ENCODE assay signal across 8 cellular contexts in the genomic region with DNA sequence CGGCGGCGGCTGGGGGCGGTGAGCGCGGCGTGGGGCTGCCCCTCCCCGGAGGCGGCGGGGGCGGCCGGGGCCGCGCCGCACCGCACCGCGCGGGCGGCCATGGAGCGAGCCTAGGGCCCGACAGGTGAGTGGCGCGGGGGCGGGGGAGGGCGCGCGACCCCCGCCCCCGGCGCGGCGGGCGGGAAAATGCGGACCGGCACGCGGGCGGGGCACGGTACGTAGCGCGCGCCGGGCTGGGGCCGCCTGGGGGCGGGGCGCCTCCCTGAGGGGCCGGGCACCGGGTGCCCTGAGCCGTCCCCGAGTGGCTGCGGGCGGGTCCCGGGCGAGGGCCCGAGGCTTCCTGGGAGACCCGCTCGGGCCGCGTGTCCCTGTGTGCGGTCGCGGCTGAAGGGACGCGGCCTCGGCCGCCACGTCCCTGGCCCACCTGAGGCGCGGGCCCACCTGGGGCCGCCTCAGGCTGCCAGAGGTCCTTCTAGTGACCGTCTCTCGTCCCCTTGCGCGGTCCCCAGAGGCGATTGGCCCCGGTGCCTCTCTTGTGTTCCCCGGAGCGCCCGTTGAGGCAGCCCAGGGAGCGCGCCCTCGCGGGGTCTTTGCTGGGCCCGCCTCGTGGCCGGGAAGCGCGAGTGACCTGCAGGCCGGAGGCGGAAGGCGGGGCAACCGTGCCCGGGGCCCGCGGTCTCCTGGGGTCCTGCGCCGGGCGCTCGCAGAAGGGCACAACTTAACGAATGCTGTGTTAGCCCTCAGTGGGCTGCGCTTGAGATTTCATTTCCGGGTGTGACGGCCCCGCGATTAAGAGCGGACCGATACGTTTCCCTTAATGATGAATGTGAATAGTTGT. TPM values are rescaled to one million over a fixed set of nuclear protein-coding genes. Genes with fewer than 3 reads are reported as not detected.
DNase-seq lines count a peak whose midpoint lies in the region; ATAC-seq and TF ChIP-seq lines count a peak whose summit lies in the region.

No MANE protein-coding gene starts in this region.

- H2AFZ ChIP-seq in KMS-11 (ENCODE audit: low read depth) = peak overlapping the region; percentile 75
- H2AFZ ChIP-seq in osteoblast (ENCODE audit: low read length) = peak overlapping the region; percentile 75

- H3K4me3 ChIP-seq in KMS-11 (IDR thresholded peaks at IDR 0.05; ENCODE audit: insufficient read depth, low read depth, low read length) = peak overlapping the region; percentile 93
- peak overlapping the region; percentile 99 for H3K4me3 ChIP-seq in SJCRH30
- peak overlapping the region; percentile 77 for H3K4me3 ChIP-seq in osteoblast (ENCODE audit: insufficient read depth, low read length)
- peak overlapping the region; percentile 51 to 99 (median 98) for H3K4me3 ChIP-seq in thyroid gland (replicated peaks in 1 of 3)

- peak; percentile 72 for DNase-seq in ELR (ENCODE audit: low read depth)
- DNase-seq in SJCRH30 = peak; percentile 77
- DNase-seq in activated naive CD4-positive, alpha-beta T cell (lab: John Stamatoyannopoulos, UW) = peak; percentile 40 to 74 (median 50)
- DNase-seq in germinal center (ENCODE audit: low spot score) = peak; percentile 91
- DNase-seq in osteoblast (ENCODE audit: insufficient read length, low spot score, missing footprints) = peak; percentile 91
- peak; percentile 85 for DNase-seq in thyroid gland

- peak; percentile 78 for ATAC-seq in GM21737 (IDR thresholded peaks at IDR 0.05; ENCODE audit: unreplicated experiment)

- peak in 1 of 2 donors; percentile 67 for TF ChIP-seq POLR2A in thyroid gland (IDR thresholded peaks at IDR 0.05)

- peaks cover 41% of the 10 kb centered on the region for H3K79me2 ChIP-seq in KMS-11 (ENCODE audit: insufficient read depth, low read depth)
- peaks cover 50% of the 10 kb centered on the region for H3K79me2 ChIP-seq in osteoblast (ENCODE audit: insufficient read depth, low read length)

- no peak for TF ChIP-seq CTCF in KMS-11 (conservative IDR thresholded peaks at IDR 0.05; ENCODE audit: low read depth, low read length)
- no peak for TF ChIP-seq CTCF in osteoblast (IDR thresholded peaks at IDR 0.05; ENCODE audit: extremely low read depth, low read depth, low read length)
- peak in 1 of 6 experiments; percentile 3 for TF ChIP-seq CTCF in thyroid gland (IDR thresholded peaks at IDR 0.05)

- H3K27ac ChIP-seq in KMS-11 (peak overlapping the region; percentile 90), SJCRH30 (peak overlapping the region; percentile 96), osteoblast (ENCODE audit: low read depth, low read length) (peak overlapping the region; percentile 60), thyroid gland (peak overlapping the region; percentile 92 to 97 (median 94))

- H3K36me3 ChIP-seq in KMS-11 (ENCODE audit: insufficient read depth) (no peaks in the 10 kb centered on the region), SJCRH30 (no peaks in the 10 kb centered on the region), osteoblast (ENCODE audit: insufficient read depth, low read length) (no peaks in the 10 kb centered on the region), thyroid gland (no peaks in the 10 kb centered on the region)

- intact Hi-C loops in thyroid gland (cut with DNase I) = no loop called here

- H3K27me3 ChIP-seq in KMS-11 (ENCODE audit: insufficient read depth, low read depth) (no peaks in the 10 kb centered on the region), SJCRH30 (no peaks in the 10 kb centered on the region), osteoblast (ENCODE audit: insufficient read depth, low read length) (no peaks in the 10 kb centered on the region), thyroid gland (no peaks in the 10 kb centered on the region)

- no peaks in the 10 kb centered on the region for H4K20me1 ChIP-seq in KMS-11 (ENCODE audit: insufficient read depth)
- H4K20me1 ChIP-seq in osteoblast (ENCODE audit: insufficient read depth, low read length) = no peaks in the 10 kb centered on the region

- peaks cover 50% of the 10 kb centered on the region for H3K4me1 ChIP-seq in KMS-11 (ENCODE audit: low read depth, poor library complexity, severe bottlenecking)
- peaks cover 8% of the 10 kb centered on the region; the same call in 1 of the 2 replicates for H3K4me1 ChIP-seq in SJCRH30
- peaks cover 13% of the 10 kb centered on the region for H3K4me1 ChIP-seq in osteoblast (ENCODE audit: insufficient read depth, low read length)
- peaks cover 4 to 9% of the 10 kb centered on the region in 2 donors for H3K4me1 ChIP-seq in thyroid gland

- no peaks in the 10 kb centered on the region for H3K9me3 ChIP-seq in SJCRH30 (replicated peaks)
- no peaks in the 10 kb centered on the region for H3K9me3 ChIP-seq in osteoblast (ENCODE audit: low read depth, low read length)
- no peaks in the 10 kb centered on the region for H3K9me3 ChIP-seq in thyroid gland

- 0% methylated on average over 8 to 9 of the region's 110 CpGs for WGBS in thyroid gland, 2 donors

- H3K4me2 ChIP-seq in KMS-11 (peak overlapping the region; percentile 74), osteoblast (ENCODE audit: insufficient read depth, low read length) (peak overlapping the region; percentile 90)

- H3K9ac ChIP-seq in KMS-11 = peak overlapping the region; percentile 97

RNA-seq across cellular contexts. Expression of gene FAM20B, which starts 0.5 kb away (rescaled TPM):
- 33.6 and 35.1 TPM in 2 replicates for total RNA-seq in SJCRH30 (2014; rRNA removed; shearing (Covaris generic))
- 43.1 and 43.9 TPM in 2 replicates for total RNA-seq in osteoblast
- 10 to 100 TPM; 24.3 to 39.2 (median 30.6) TPM for total RNA-seq in thyroid gland

RNA-seq across cellular contexts. Expression of gene TOR3A, which starts 55.7 kb away (rescaled TPM):
- 14.6 and 15.4 TPM in 2 replicates for total RNA-seq in SJCRH30 (2014; rRNA removed; shearing (Covaris generic))
- total RNA-seq in osteoblast = 34.2 and 44.2 TPM in 2 replicates
- 10 to 100 TPM; 30.0 to 57.4 (median 45.2) TPM for total RNA-seq in thyroid gland

Comparison
In these comparisons a context has a peak if more than half of its experiments do, and no peak if none do; other contexts are left out.
1. Peak in every context shown above with its lines: DNase-seq, ATAC-seq, H3K4me3 ChIP-seq and H3K27ac ChIP-seq.